In the genomic region with DNA sequence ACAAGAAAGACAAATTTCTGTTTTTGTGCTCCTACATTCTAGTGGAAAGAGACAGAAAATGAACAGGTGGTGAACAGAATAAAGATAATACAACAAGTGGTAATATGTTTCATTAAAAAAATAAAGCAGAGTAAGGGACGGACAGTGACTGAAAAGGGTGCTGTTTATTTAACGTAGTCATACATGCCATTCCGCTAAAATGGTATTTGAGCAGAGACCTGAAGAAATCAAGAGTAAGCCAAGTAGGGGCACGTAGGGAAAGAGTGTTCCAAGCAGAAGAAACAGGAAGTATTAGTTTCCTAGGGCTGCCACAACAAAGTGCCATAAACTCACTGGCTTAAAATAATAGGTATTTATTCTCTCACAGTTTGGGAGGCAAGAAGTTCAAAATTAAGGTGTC, we compare ENCODE assay signal across 16 cellular contexts.
DNase-seq lines count a peak whose midpoint lies in the region; ATAC-seq and TF ChIP-seq lines count a peak whose summit lies in the region.
"Had no signal": no experiment of that assay in that cellular context is flagged by ENCODE, and none has a peak within 500 bp of the region (broad histone marks: within the 10 kb centered on the region; RNA-seq: fewer than 3 reads in every experiment).

No MANE protein-coding gene starts in this region.

- CTCF ChIA-PET in MCF 10A (lab: Yijun Ruan, JAX) = interaction anchor here (1.3 to 1.5 kb wide), 2 partner anchors 14 to 22 kb away, joined by 3 read pairs; no protein-coding TSS in a partner anchor
- CTCF ChIA-PET in mammary epithelial cell (lab: Charles Lee; ENCODE audit: low non-redundant PET) = no interaction called here
- CTCF ChIA-PET in activated CD8-positive, alpha-beta memory T cell treated with anti-CD3 and anti-CD28 coated beads, Interleukin-2, amount 10 ng/mL, durations not matched to agents 7 days and 5 days (lab: Charles Lee) = no interaction called here

- no peak for ATAC-seq in activated CD8-positive, alpha-beta memory T cell treated with anti-CD3 and anti-CD28 coated beads, Interleukin-2, amount 10 ng/mL, durations not matched to agents 7 days and 5 days

- in situ Hi-C loops in mammary epithelial cell (cut with MboI; ENCODE audit: low sequenced_read_pairs in 2 of 2) = loop anchor here in 1 of 2 donors (25.0 kb wide), 1 partner anchor 314 kb away; no protein-coding TSS in a partner anchor

- H4K20me1 ChIP-seq in mammary epithelial cell (ENCODE audit: insufficient read depth, low read length) (no peaks in the 10 kb centered on the region), osteoblast (ENCODE audit: insufficient read depth, low read length) (no peaks in the 10 kb centered on the region)
- H4K20me1 ChIP-seq: BLaER1 had no signal

- no peaks in the 10 kb centered on the region for H3K36me3 ChIP-seq in breast epithelium
- no peaks in the 10 kb centered on the region for H3K36me3 ChIP-seq in mammary epithelial cell (ENCODE audit: insufficient read depth, low read length)
- no peaks in the 10 kb centered on the region for H3K36me3 ChIP-seq in osteoblast (ENCODE audit: insufficient read depth, low read length)
- H3K36me3 ChIP-seq: BLaER1 had no signal

- no peak for TF ChIP-seq CTCF in MCF 10A (IDR thresholded peaks at IDR 0.05; ENCODE audit: unreplicated experiment)
- no peak for TF ChIP-seq CTCF in breast epithelium (IDR thresholded peaks at IDR 0.05)
- TF ChIP-seq CTCF in mammary epithelial cell (conservative IDR thresholded peaks at IDR 0.05 in 1 of 2, IDR thresholded peaks at IDR 0.05 in 1 of 2; ENCODE audit: extremely low read depth in 1 of 2, insufficient read depth in 1 of 2, low read depth in 1 of 2, low read length in 2 of 2) = no peak
- no peak for TF ChIP-seq CTCF in osteoblast (IDR thresholded peaks at IDR 0.05; ENCODE audit: extremely low read depth, low read depth, low read length)

- no peaks in the 10 kb centered on the region for H3K27me3 ChIP-seq in breast epithelium
- no peaks in the 10 kb centered on the region for H3K27me3 ChIP-seq in mammary epithelial cell (ENCODE audit: insufficient read depth, low read length)
- no peaks in the 10 kb centered on the region for H3K27me3 ChIP-seq in osteoblast (ENCODE audit: insufficient read depth, low read length)
- H3K27me3 ChIP-seq: BLaER1 had no signal

- peak overlapping the region; percentile 79 for H3K27ac Mint-ChIP-seq in MCF 10A (ENCODE audit: low read depth, unreplicated experiment)
- no peak overlapping the region for H3K27ac Mint-ChIP-seq in activated CD8-positive, alpha-beta memory T cell treated with anti-CD3 and anti-CD28 coated beads, Interleukin-2, amount 10 ng/mL, durations not matched to agents 7 days and 5 days
- H3K27ac Mint-ChIP-seq: CD8-positive, alpha-beta memory T cell had no signal

- H3K9me3 ChIP-seq in breast epithelium (no peaks in the 10 kb centered on the region), mammary epithelial cell (replicated peaks; ENCODE audit: insufficient read depth, low read length) (no peaks in the 10 kb centered on the region), osteoblast (ENCODE audit: low read depth, low read length) (no peaks in the 10 kb centered on the region)
- H3K9me3 ChIP-seq: BLaER1 had no signal

- dilution Hi-C loops in mammary epithelial cell (cut with HindIII; ENCODE audit: low sequenced_read_pairs) = no loop called here

- no peaks in the 10 kb centered on the region for H3K36me3 Mint-ChIP-seq in MCF 10A (ENCODE audit: insufficient read depth, unreplicated experiment)
- no peaks in the 10 kb centered on the region for H3K36me3 Mint-ChIP-seq in activated CD8-positive, alpha-beta memory T cell treated with anti-CD3 and anti-CD28 coated beads, Interleukin-2, amount 10 ng/mL, durations not matched to agents 7 days and 5 days
- H3K36me3 Mint-ChIP-seq: CD8-positive, alpha-beta memory T cell had no signal

- no peaks in the 10 kb centered on the region for H3K9me3 Mint-ChIP-seq in MCF 10A (ENCODE audit: unreplicated experiment)
- peaks cover 2% of the 10 kb centered on the region for H3K9me3 Mint-ChIP-seq in activated CD8-positive, alpha-beta memory T cell treated with anti-CD3 and anti-CD28 coated beads, Interleukin-2, amount 10 ng/mL, durations not matched to agents 7 days and 5 days (ENCODE audit: low read depth)

- H3K4me2 ChIP-seq in mammary epithelial cell (ENCODE audit: insufficient read depth, low read depth, low read length) (no peak overlapping the region), osteoblast (ENCODE audit: insufficient read depth, low read length) (peak overlapping the region; percentile 7)
- H3K4me2 ChIP-seq: BLaER1 had no signal

- DNase-seq in MCF 10A (ENCODE audit: unreplicated experiment) = no peak
- DNase-seq in breast epithelium (ENCODE audit: low spot score in 2 of 2) = no peak
- DNase-seq in mammary epithelial cell = peak; percentile 16
- DNase-seq in osteoblast (ENCODE audit: insufficient read length, low spot score, missing footprints) = no peak
- no peak for DNase-seq in activated CD8-positive, alpha-beta memory T cell treated with anti-CD3 and anti-CD28 coated beads, Interleukin-2, amount 10 ng/mL, durations not matched to agents 7 days and 5 days
- no peak for DNase-seq in foreskin melanocyte
- DNase-seq in NCI-H187 treated with DMSO at 0.1 percent for 48 hours (lab: John Stamatoyannopoulos, UW) = no peak
- DNase-seq: 8988T; AML-193; CD8-positive, alpha-beta memory T cell; DMS53; GF-D8; GM23248; H7; IMR-90 had no signal

- H3K27ac ChIP-seq in breast epithelium (no peak overlapping the region), mammary epithelial cell (ENCODE audit: insufficient read depth, low read depth, low read length) (no peak overlapping the region), osteoblast (ENCODE audit: low read depth, low read length) (no peak overlapping the region)
- H3K27ac ChIP-seq: BLaER1, GM23248 had no signal

- H3K4me3 Mint-ChIP-seq in MCF 10A (ENCODE audit: unreplicated experiment) = no peak overlapping the region
- no peak overlapping the region for H3K4me3 Mint-ChIP-seq in activated CD8-positive, alpha-beta memory T cell treated with anti-CD3 and anti-CD28 coated beads, Interleukin-2, amount 10 ng/mL, durations not matched to agents 7 days and 5 days
- H3K4me3 Mint-ChIP-seq: CD8-positive, alpha-beta memory T cell had no signal

- H3K9ac ChIP-seq in mammary epithelial cell (ENCODE audit: insufficient read depth, low read length) = no peak overlapping the region
- H3K9ac ChIP-seq: BLaER1, GM23248 had no signal

- peaks cover 14% of the 10 kb centered on the region for H3K4me1 Mint-ChIP-seq in MCF 10A (ENCODE audit: insufficient read depth, unreplicated experiment)
- no peaks in the 10 kb centered on the region for H3K4me1 Mint-ChIP-seq in activated CD8-positive, alpha-beta memory T cell treated with anti-CD3 and anti-CD28 coated beads, Interleukin-2, amount 10 ng/mL, durations not matched to agents 7 days and 5 days
- H3K4me1 Mint-ChIP-seq: CD8-positive, alpha-beta memory T cell had no signal

- 72% methylated on average over 4 of the region's 4 CpGs for WGBS in mammary epithelial cell (ENCODE audit: low coverage, missing lambda C conversion rate)

- no peak for TF ChIP-seq POLR2A in breast epithelium (IDR thresholded peaks at IDR 0.05)

- no peaks in the 10 kb centered on the region for H3K27me3 Mint-ChIP-seq in MCF 10A (ENCODE audit: insufficient read depth, unreplicated experiment)
- no peaks in the 10 kb centered on the region for H3K27me3 Mint-ChIP-seq in activated CD8-positive, alpha-beta memory T cell treated with anti-CD3 and anti-CD28 coated beads, Interleukin-2, amount 10 ng/mL, durations not matched to agents 7 days and 5 days

- H3K79me2 ChIP-seq in mammary epithelial cell (ENCODE audit: insufficient read depth, low read length) (no peaks in the 10 kb centered on the region), osteoblast (ENCODE audit: insufficient read depth, low read length) (no peaks in the 10 kb centered on the region)

- H3K4me1 ChIP-seq in breast epithelium (no peaks in the 10 kb centered on the region), mammary epithelial cell (ENCODE audit: insufficient read depth, low read length) (peaks cover 9% of the 10 kb centered on the region), osteoblast (ENCODE audit: insufficient read depth, low read length) (peaks cover 4% of the 10 kb centered on the region)
- H3K4me1 ChIP-seq: BLaER1 had no signal

- H3K4me3 ChIP-seq in breast epithelium = no peak overlapping the region
- H3K4me3 ChIP-seq in mammary epithelial cell (replicated peaks in 1 of 3; ENCODE audit: insufficient read depth in 1 of 3, low read depth in 2 of 3, low read length in 3 of 3) = no peak overlapping the region
- H3K4me3 ChIP-seq in osteoblast (ENCODE audit: insufficient read depth, low read length) = no peak overlapping the region
- H3K4me3 ChIP-seq: BLaER1, GM23248 had no signal

- H2AFZ ChIP-seq in mammary epithelial cell (ENCODE audit: low read depth, low read length) (peak overlapping the region; percentile 82), osteoblast (ENCODE audit: low read length) (peak overlapping the region; percentile 17)
- H2AFZ ChIP-seq: GM23248 had no signal

- BruUV-seq in MCF 10A (replicated peaks; lab: Mats Ljungman, UMichigan) (no TSS peak), mammary epithelial cell (replicated peaks; lab: Mats Ljungman, UMichigan) (no TSS peak)

- POLR2A ChIA-PET in MCF 10A (lab: Yijun Ruan, JAX) = interaction anchor here (0.8 kb wide), 1 partner anchor 25 kb away, joined by 3 read pairs; no protein-coding TSS in a partner anchor

- intact Hi-C loops in MCF 10A (cut with micrococcal nuclease) (loop anchor here (5.0 kb wide), 1 partner anchor 154 kb away; no protein-coding TSS in a partner anchor), breast epithelium (cut with DNase I; ENCODE audit: low total_unique reads) (no loop called here), mammary epithelial cell (cut with micrococcal nuclease) (no loop called here)
